ENCODE assay signal across 17 cellular contexts in the genomic region with DNA sequence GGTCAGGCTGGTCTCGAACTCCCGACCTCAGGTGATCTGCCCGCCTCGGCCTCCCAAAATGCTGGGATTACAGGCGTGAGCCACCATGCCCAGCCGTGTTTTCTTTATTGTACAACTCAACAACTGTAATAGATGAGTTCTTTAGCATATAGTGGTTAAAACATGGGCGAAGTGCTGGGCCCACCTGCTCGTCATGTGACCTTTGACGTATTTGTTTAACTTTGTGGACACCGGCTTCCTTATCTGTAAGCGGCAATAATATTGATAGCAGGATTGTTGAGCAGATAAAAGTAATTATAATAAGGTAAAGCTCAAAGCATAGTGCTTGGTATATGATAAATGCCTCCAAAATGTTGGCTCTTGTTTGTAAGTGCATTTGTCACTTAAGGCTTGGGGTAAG.
A peak's percentile ranks its signal among the peaks of the same experiment; 100 is the strongest.
DNase-seq lines count a peak whose midpoint lies in the region; ATAC-seq and TF ChIP-seq lines count a peak whose summit lies in the region.
"Had no signal": no experiment of that assay in that cellular context is flagged by ENCODE, and none has a peak within 500 bp of the region (broad histone marks: within the 10 kb centered on the region; RNA-seq: fewer than 3 reads in every experiment).

No MANE protein-coding gene starts in this region.

- no peak overlapping the region for H3K4me3 ChIP-seq in Peyer's patch
- no peak overlapping the region for H3K4me3 ChIP-seq in esophagus squamous epithelium
- no peak overlapping the region for H3K4me3 ChIP-seq in SK-N-SH (ENCODE audit: low read depth in 2 of 2, low read length in 1 of 2)
- H3K4me3 ChIP-seq: BLaER1 had no signal

- H3K4me2 ChIP-seq in SK-N-SH, result no peak overlapping the region
- H3K4me2 ChIP-seq: BLaER1 had no signal

- no peaks in the 10 kb centered on the region for H3K36me3 Mint-ChIP-seq in Calu3 (ENCODE audit: insufficient read depth, unreplicated experiment)
- peaks cover 5% of the 10 kb centered on the region for H3K36me3 Mint-ChIP-seq in type B pancreatic cell
- no peaks in the 10 kb centered on the region for H3K36me3 Mint-ChIP-seq in stimulated activated memory B cell treated with anti-CD40 and anti-IgM and Interleukin-4, amounts not matched to agents 10 μg/mL and 1 μg/mL and 100 μg/mL, for 72 hours
- H3K36me3 Mint-ChIP-seq: CD14-positive monocyte; CD4-positive, alpha-beta memory T cell had no signal

- BruUV-seq in Calu3 (replicated peaks; lab: Mats Ljungman, UMichigan), result no TSS peak

- H3K9me3 ChIP-seq in Peyer's patch (no peaks in the 10 kb centered on the region), esophagus squamous epithelium (no peaks in the 10 kb centered on the region), SK-N-SH (no peaks in the 10 kb centered on the region)
- H3K9me3 ChIP-seq: BLaER1 had no signal

- no peak for TF ChIP-seq EP300 in SK-N-SH (IDR thresholded peaks at IDR 0.05; ENCODE audit: borderline replicate concordance in 1 of 2, low read depth in 1 of 2, low read length in 1 of 2)

- H3K4me1 ChIP-seq in Peyer's patch (peaks cover 0 to 19% (median 2%) of the 10 kb centered on the region in 4 donors), esophagus squamous epithelium (peaks cover 4 to 76% (median 6%) of the 10 kb centered on the region in 3 donors), SK-N-SH (ENCODE audit: control insufficient read depth in 1 of 2, insufficient read depth in 2 of 2, low read depth in 1 of 2, low read length in 1 of 2) (peaks cover 0 to 16% of the 10 kb centered on the region in 2 experiments; a peak in 2 of 4 replicates)
- H3K4me1 ChIP-seq: BLaER1 had no signal

- TF ChIP-seq RAD21 in SK-N-SH (IDR thresholded peaks at IDR 0.05; ENCODE audit: low read length), result no peak

- peak overlapping the region in 3 of 4 donors; percentile 21 to 73 (median 24) for H3K27ac ChIP-seq in Peyer's patch
- peak overlapping the region in 3 of 4 donors; percentile 77 to 86 (median 83) for H3K27ac ChIP-seq in esophagus squamous epithelium
- H3K27ac ChIP-seq in SK-N-SH (ENCODE audit: low read depth in 2 of 2, low read length in 1 of 2), result no peak overlapping the region
- H3K27ac ChIP-seq: BLaER1 had no signal

- H3K36me3 ChIP-seq in Peyer's patch (no peaks in the 10 kb centered on the region), esophagus squamous epithelium (no peaks in the 10 kb centered on the region), SK-N-SH (replicated peaks in 1 of 2; ENCODE audit: control insufficient read depth in 1 of 2, insufficient read depth in 2 of 2, low read length in 1 of 2) (no peaks in the 10 kb centered on the region)
- H3K36me3 ChIP-seq: BLaER1 had no signal

- H3F3A ChIP-seq in SK-N-SH (replicated peaks; ENCODE audit: insufficient read depth), result no peaks in the 10 kb centered on the region

- no peaks in the 10 kb centered on the region for H3K79me2 ChIP-seq in SK-N-SH (ENCODE audit: insufficient read depth)

- H3K27me3 ChIP-seq in Peyer's patch, result no peaks in the 10 kb centered on the region
- H3K27me3 ChIP-seq in esophagus squamous epithelium, result no peaks in the 10 kb centered on the region
- no peaks in the 10 kb centered on the region for H3K27me3 ChIP-seq in SK-N-SH (ENCODE audit: insufficient read depth)
- H3K27me3 ChIP-seq: BLaER1 had no signal

- 91 to 93% methylated on average over 9 to 11 of the region's 11 CpGs for WGBS in esophagus squamous epithelium, 2 donors
- 85% methylated on average over 11 of the region's 11 CpGs for WGBS in SK-N-SH (ENCODE audit: low lambda C conversion rate)

- H3K9me3 Mint-ChIP-seq in Calu3 (ENCODE audit: low read depth, unreplicated experiment) (no peaks in the 10 kb centered on the region), type B pancreatic cell (peaks cover 8% of the 10 kb centered on the region)
- no peaks in the 10 kb centered on the region for H3K9me3 Mint-ChIP-seq in stimulated activated memory B cell treated with anti-CD40 and anti-IgM and Interleukin-4, amounts not matched to agents 10 μg/mL and 1 μg/mL and 100 μg/mL, for 72 hours
- H3K9me3 Mint-ChIP-seq: CD4-positive, alpha-beta memory T cell; HFFc6 had no signal

- DNase-seq in Calu3 (no peak), Peyer's patch (peak in 1 of 3 donors; percentile 59), esophagus squamous epithelium (lab: John Stamatoyannopoulos, UW) (no peak), type B pancreatic cell (ENCODE audit: extremely low spot score, unreplicated experiment) (no peak), dedifferentiated amniotic fluid mesenchymal stem cell (ENCODE audit: extremely low spot score) (no peak), SK-N-SH (no peak)
- DNase-seq: 8988T; CD4-positive, alpha-beta memory T cell; DMS79 treated with DMSO at 0.1 percent for 48 hours; GF-D8; GOT3; H7; HFFc6 had no signal

- no peak overlapping the region for H2AFZ ChIP-seq in SK-N-SH (ENCODE audit: low read depth)

- POLR2A ChIA-PET in SK-N-SH (lab: Yijun Ruan, JAX), result no interaction called here

- H3K4me3 Mint-ChIP-seq in Calu3 (ENCODE audit: low read depth, unreplicated experiment) (no peak overlapping the region), type B pancreatic cell (no peak overlapping the region)
- no peak overlapping the region for H3K4me3 Mint-ChIP-seq in stimulated activated memory B cell treated with anti-CD40 and anti-IgM and Interleukin-4, amounts not matched to agents 10 μg/mL and 1 μg/mL and 100 μg/mL, for 72 hours
- H3K4me3 Mint-ChIP-seq: CD14-positive monocyte; CD4-positive, alpha-beta memory T cell; HFFc6 had no signal

- intact Hi-C loops in Calu3 (cut with micrococcal nuclease; ENCODE audit: unreplicated experiment) (loop anchor here (2.0 to 10.0 kb wide), 2 partner anchors 63 to 209 kb away; no protein-coding TSS in a partner anchor), esophagus squamous epithelium (cut with DNase I) (no loop called here)

- H3K27me3 Mint-ChIP-seq in Calu3 (ENCODE audit: unreplicated experiment), result no peaks in the 10 kb centered on the region
- no peaks in the 10 kb centered on the region for H3K27me3 Mint-ChIP-seq in type B pancreatic cell
- no peaks in the 10 kb centered on the region for H3K27me3 Mint-ChIP-seq in stimulated activated memory B cell treated with anti-CD40 and anti-IgM and Interleukin-4, amounts not matched to agents 10 μg/mL and 1 μg/mL and 100 μg/mL, for 72 hours
- H3K27me3 Mint-ChIP-seq: CD4-positive, alpha-beta memory T cell had no signal

- no peak for ATAC-seq in stimulated activated memory B cell treated with anti-CD40 and anti-IgM and Interleukin-4, amounts not matched to agents 10 μg/mL and 1 μg/mL and 100 μg/mL, for 72 hours
- ATAC-seq: HCT116 had no signal

- TF ChIP-seq POLR2A in Peyer's patch (IDR thresholded peaks at IDR 0.05), result no peak
- TF ChIP-seq POLR2A in esophagus squamous epithelium (IDR thresholded peaks at IDR 0.05), result no peak

- no peak for TF ChIP-seq CTCF in Calu3 (IDR thresholded peaks at IDR 0.05; ENCODE audit: unreplicated experiment)
- TF ChIP-seq CTCF in Peyer's patch (IDR thresholded peaks at IDR 0.05), result no peak
- no peak for TF ChIP-seq CTCF in esophagus squamous epithelium (IDR thresholded peaks at IDR 0.05)
- no peak for TF ChIP-seq CTCF in type B pancreatic cell (conservative IDR thresholded peaks at IDR 0.05)
- no peak for TF ChIP-seq CTCF in SK-N-SH (IDR thresholded peaks at IDR 0.05)

- H3K27ac Mint-ChIP-seq in Calu3 (ENCODE audit: unreplicated experiment) (peak overlapping the region; percentile 77), type B pancreatic cell (peak overlapping the region; percentile 8)
- no peak overlapping the region for H3K27ac Mint-ChIP-seq in stimulated activated memory B cell treated with anti-CD40 and anti-IgM and Interleukin-4, amounts not matched to agents 10 μg/mL and 1 μg/mL and 100 μg/mL, for 72 hours
- H3K27ac Mint-ChIP-seq: CD14-positive monocyte; CD4-positive, alpha-beta memory T cell; HFFc6 had no signal

- CTCF ChIA-PET in Calu3 (lab: Charles Lee) (interaction anchor here (0.5 kb wide), 1 partner anchor 245 kb away, joined by 5 read pairs; no protein-coding TSS in a partner anchor), SK-N-SH (lab: Yijun Ruan, JAX) (interaction anchor here (0.6 kb wide), 1 partner anchor 633 kb away, joined by 3 read pairs; no protein-coding TSS in a partner anchor)

- H3K4me1 Mint-ChIP-seq in Calu3 (ENCODE audit: low read depth, unreplicated experiment) (peaks cover 12% of the 10 kb centered on the region), type B pancreatic cell (ENCODE audit: unreplicated experiment) (peaks cover 19% of the 10 kb centered on the region)
- H3K4me1 Mint-ChIP-seq in stimulated activated memory B cell treated with anti-CD40 and anti-IgM and Interleukin-4, amounts not matched to agents 10 μg/mL and 1 μg/mL and 100 μg/mL, for 72 hours, result no peaks in the 10 kb centered on the region
- H3K4me1 Mint-ChIP-seq: CD14-positive monocyte had no signal

- no peaks in the 10 kb centered on the region for H4K20me1 ChIP-seq in SK-N-SH (ENCODE audit: insufficient read depth)
- H4K20me1 ChIP-seq: BLaER1 had no signal

- no peak overlapping the region for H3K9ac ChIP-seq in SK-N-SH
- H3K9ac ChIP-seq: BLaER1 had no signal

- H3K9me2 ChIP-seq in SK-N-SH, result no peaks in the 10 kb centered on the region

TF ChIP-seq in SK-N-SH, 30 proteins besides CTCF, POLR2A, EP300 and RAD21 (continues in another document):
- TF ChIP-seq NFIC (IDR thresholded peaks at IDR 0.05; ENCODE audit: borderline replicate concordance) (no peak), JUND (IDR thresholded peaks at IDR 0.05) (no peak), FOXM1 (IDR thresholded peaks at IDR 0.05; ENCODE audit: low read depth) (no peak), TEAD4 (IDR thresholded peaks at IDR 0.05; ENCODE audit: borderline replicate concordance, insufficient read depth) (no peak), POLR2AphosphoS5 (IDR thresholded peaks at IDR 0.05; ENCODE audit: low read depth, low read length) (no peak), SIN3A (IDR thresholded peaks at IDR 0.05; ENCODE audit: borderline replicate concordance, low read depth, low read length) (no peak), CHD2 (IDR thresholded peaks at IDR 0.05; ENCODE audit: low read length, partially characterized antibody) (no peak), TCF12 (IDR thresholded peaks at IDR 0.05) (no peak), GABPA (IDR thresholded peaks at IDR 0.05; ENCODE audit: low read depth) (no peak)
- TF ChIP-seq, protein P1, sequence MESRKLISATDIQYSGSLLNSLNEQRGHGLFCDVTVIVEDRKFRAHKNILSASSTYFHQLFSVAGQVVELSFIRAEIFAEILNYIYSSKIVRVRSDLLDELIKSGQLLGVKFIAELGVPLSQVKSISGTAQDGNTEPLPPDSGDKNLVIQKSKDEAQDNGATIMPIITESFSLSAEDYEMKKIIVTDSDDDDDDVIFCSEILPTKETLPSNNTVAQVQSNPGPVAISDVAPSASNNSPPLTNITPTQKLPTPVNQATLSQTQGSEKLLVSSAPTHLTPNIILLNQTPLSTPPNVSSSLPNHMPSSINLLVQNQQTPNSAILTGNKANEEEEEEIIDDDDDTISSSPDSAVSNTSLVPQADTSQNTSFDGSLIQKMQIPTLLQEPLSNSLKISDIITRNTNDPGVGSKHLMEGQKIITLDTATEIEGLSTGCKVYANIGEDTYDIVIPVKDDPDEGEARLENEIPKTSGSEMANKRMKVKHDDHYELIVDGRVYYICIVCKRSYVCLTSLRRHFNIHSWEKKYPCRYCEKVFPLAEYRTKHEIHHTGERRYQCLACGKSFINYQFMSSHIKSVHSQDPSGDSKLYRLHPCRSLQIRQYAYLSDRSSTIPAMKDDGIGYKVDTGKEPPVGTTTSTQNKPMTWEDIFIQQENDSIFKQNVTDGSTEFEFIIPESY (IDR thresholded peaks at IDR 0.05; ENCODE audit: borderline replicate concordance, low read depth), result no peak

Comparison
In these comparisons a context has a peak if more than half of its experiments do, and no peak if none do; other contexts are left out.
1. H3K27ac ChIP-seq: peak in Peyer's patch (3 of 4) and esophagus squamous epithelium (3 of 4); none in SK-N-SH (0 of 2).